ENCODE assay signal across 17 cellular contexts in genomic region chr3:100231668-100232067, GRCh38. TPM values are rescaled to one million over a fixed set of nuclear protein-coding genes. Genes with fewer than 3 reads are reported as not detected.
DNase-seq lines count a peak whose midpoint lies in the region; FAIRE-seq and TF ChIP-seq lines count a peak whose summit lies in the region.
"Had no signal": no experiment of that assay in that cellular context is flagged by ENCODE, and none has a peak within 500 bp of the region (broad histone marks: within the 10 kb centered on the region; RNA-seq: fewer than 3 reads in every experiment).

No MANE protein-coding gene starts in this region.

- DNase-seq in AG10803 (ENCODE audit: low read depth) = peak; percentile 18
- peak; percentile 20 for DNase-seq in ELR (ENCODE audit: low read depth)
- DNase-seq in M059J (ENCODE audit: low read depth) = peak; percentile 56
- peak; percentile 47 for DNase-seq in bronchial epithelial cell (ENCODE audit: low read depth)
- no peak for DNase-seq in brain microvascular endothelial cell
- DNase-seq in cardiac septum (ENCODE audit: low spot score) = no peak
- no peak for DNase-seq in testis
- no peak for DNase-seq in dedifferentiated amniotic fluid mesenchymal stem cell (ENCODE audit: extremely low spot score)
- DNase-seq: Caco-2; CD8-positive, alpha-beta memory T cell; DND-41; KBM-7 had no signal

- H3K4me3 ChIP-seq in AG10803 (ENCODE audit: low read length) = no peak overlapping the region
- H3K4me3 ChIP-seq in bronchial epithelial cell (ENCODE audit: low read depth, low read length) = no peak overlapping the region
- H3K4me3 ChIP-seq in brain microvascular endothelial cell (ENCODE audit: low read depth, low read length) = no peak overlapping the region
- H3K4me3 ChIP-seq in testis = no peak overlapping the region
- H3K4me3 ChIP-seq: A549, BLaER1, HAP-1 had no signal

- FAIRE-seq in bronchial epithelial cell (lab: Jason Lieb, UNC) = no peak
- FAIRE-seq: A549, GM12891, H1 had no signal

- TF ChIP-seq CTCF in AG10803 (conservative IDR thresholded peaks at IDR 0.05; ENCODE audit: low read length) = no peak
- no peak for TF ChIP-seq CTCF in bronchial epithelial cell (IDR thresholded peaks at IDR 0.05; ENCODE audit: insufficient read depth, low read length, severe bottlenecking)
- TF ChIP-seq CTCF in brain microvascular endothelial cell (IDR thresholded peaks at IDR 0.05; ENCODE audit: low read depth, low read length, missing control alignments) = no peak
- no peak for TF ChIP-seq CTCF in testis (IDR thresholded peaks at IDR 0.05)

- no peak for TF ChIP-seq POLR2A in testis (IDR thresholded peaks at IDR 0.05)

- no peaks in the 10 kb centered on the region for H3K9me3 ChIP-seq in testis
- H3K9me3 ChIP-seq: Caco-2, HAP-1 had no signal

- H3K27me3 ChIP-seq in bronchial epithelial cell (ENCODE audit: control insufficient read depth, insufficient read depth, low read length) (no peaks in the 10 kb centered on the region), brain microvascular endothelial cell (replicated peaks) (no peaks in the 10 kb centered on the region), testis (no peaks in the 10 kb centered on the region)
- H3K27me3 ChIP-seq: BLaER1 had no signal

- intact Hi-C loops in cardiac septum (cut with DNase I) (no loop called here), testis (cut with DNase I; ENCODE audit: low total_unique reads) (no loop called here)

- H3K36me3 ChIP-seq in bronchial epithelial cell (ENCODE audit: control insufficient read depth, insufficient read depth, low read length) (no peaks in the 10 kb centered on the region), brain microvascular endothelial cell (replicated peaks) (no peaks in the 10 kb centered on the region), testis (ENCODE audit: low read depth, missing control alignments) (no peaks in the 10 kb centered on the region)
- H3K36me3 ChIP-seq: BLaER1, HAP-1 had no signal

- H3K4me1 ChIP-seq in testis = no peaks in the 10 kb centered on the region
- H3K4me1 ChIP-seq: A549, BLaER1 had no signal

- H3K27ac ChIP-seq in brain microvascular endothelial cell (no peak overlapping the region), testis (no peak overlapping the region)
- H3K27ac ChIP-seq: A549, BLaER1 had no signal

- in situ Hi-C loops in brain microvascular endothelial cell (cut with HindIII; ENCODE audit: low pct_ligation_motif_present, low sequenced_read_pairs) = no loop called here

- WGBS in testis, 2 donors = 94 to 97% methylated on average over 2 of the region's 2 CpGs

RNA-seq across cellular contexts. Expression of gene TBC1D23, which starts 29.1 kb away (rescaled TPM):
- total RNA-seq in M059J (2014; rRNA removed; shearing (Covaris generic)) = 79.3 and 81.2 TPM in 2 replicates
- total RNA-seq in bronchial epithelial cell (36.6 and 46.3 TPM in 2 replicates), cardiac septum (35.1 TPM), testis (10 to 100 TPM; 28.7 to 35.6 TPM)
- polyA plus RNA-seq in testis (ENCODE audit: insufficient read depth, low read depth, low replicate concordance) = 20.6 TPM

Comparison
In these comparisons a context has a peak if more than half of its experiments do, and no peak if none do; other contexts are left out.
1. DNase-seq: peak in AG10803 (single experiment), ELR (single experiment), M059J (single experiment) and bronchial epithelial cell (single experiment); none in brain microvascular endothelial cell (single experiment), cardiac septum (single experiment), testis (single experiment) and dedifferentiated amniotic fluid mesenchymal stem cell (single experiment).